ENCODE assay signal across 8 cellular contexts in genomic region chrX:154097003-154097596, GRCh38. TPM values are rescaled to one million over a fixed set of nuclear protein-coding genes. Genes with fewer than 3 reads are reported as not detected.
A peak's percentile ranks its signal among the peaks of the same experiment; 100 is the strongest.
DNase-seq lines count a peak whose midpoint lies in the region; TF ChIP-seq lines count a peak whose summit lies in the region.

No MANE protein-coding gene starts in this region.

- H3K27me3 ChIP-seq in MM.1S (replicated peaks; ENCODE audit: insufficient read depth, low read length) (no peaks in the 10 kb centered on the region), ascending aorta (no peaks in the 10 kb centered on the region)

- H3K36me3 ChIP-seq in MM.1S (replicated peaks; ENCODE audit: insufficient read depth, low read length) = no peaks in the 10 kb centered on the region
- no peaks in the 10 kb centered on the region for H3K36me3 ChIP-seq in ascending aorta

- peaks cover 31% of the 10 kb centered on the region for H4K20me1 ChIP-seq in MM.1S (ENCODE audit: insufficient read depth, low read length)

- H3K79me2 ChIP-seq in MM.1S (ENCODE audit: low read length) = peaks cover 47% of the 10 kb centered on the region

- H3K4me2 ChIP-seq in MM.1S (ENCODE audit: low read depth, low read length) = peak overlapping the region; percentile 61

- peak overlapping the region; percentile 64 for H3K4me3 ChIP-seq in MM.1S (ENCODE audit: low read length)
- peak overlapping the region; percentile 66 to 94 for H3K4me3 ChIP-seq in ascending aorta

- peaks cover 9% of the 10 kb centered on the region; the same call in 1 of the 2 replicates for H3K4me1 ChIP-seq in MM.1S (ENCODE audit: low read length)
- H3K4me1 ChIP-seq in ascending aorta = peaks cover 0 to 9% of the 10 kb centered on the region in 2 donors

- TF ChIP-seq CTCF in MM.1S (IDR thresholded peaks at IDR 0.05; ENCODE audit: low read length) (no peak), ascending aorta (IDR thresholded peaks at IDR 0.05) (no peak)

- H3K9me3 ChIP-seq in MM.1S (replicated peaks; ENCODE audit: insufficient read depth, low read length) (no peaks in the 10 kb centered on the region), ascending aorta (no peaks in the 10 kb centered on the region)

- H3K27ac ChIP-seq in MM.1S (ENCODE audit: low read length) = peak overlapping the region; percentile 34; the same call in 1 of the 2 replicates
- H3K27ac ChIP-seq in ascending aorta = peak overlapping the region; percentile 98 to 99

- DNase-seq in ELF-1 (ENCODE audit: low read depth, low spot score) = peak; percentile 72
- DNase-seq in H4 (ENCODE audit: low spot score) = peak; percentile 58
- peak; percentile 46 for DNase-seq in MM.1S
- DNase-seq in T-helper 22 cell (ENCODE audit: low read depth) = peak; percentile 60
- peak; percentile 26 to 79 for DNase-seq in ascending aorta (ENCODE audit: low spot score in 2 of 2)
- peak; percentile 79 for DNase-seq in hepatic stellate cell (ENCODE audit: low spot score)
- peak; percentile 60 for DNase-seq in retina
- no peak for DNase-seq in OCI-M2 (lab: John Stamatoyannopoulos, UW; ENCODE audit: unreplicated experiment)

- peak overlapping the region; percentile 44; the same call in 1 of the 2 replicates for H3K9ac ChIP-seq in MM.1S (ENCODE audit: low read length)

- no peak overlapping the region for H2AFZ ChIP-seq in MM.1S (ENCODE audit: low read length)

- intact Hi-C loops in ascending aorta (cut with DNase I) = loop anchor here (2.0 to 5.0 kb wide), 2 partner anchors 45 to 78 kb away; partner anchors contain the start of gene IRAK1

- peaks cover 2% of the 10 kb centered on the region; the same call in 1 of the 2 replicates for H3F3A ChIP-seq in MM.1S (ENCODE audit: insufficient read depth, low read length)

- H3K9me2 ChIP-seq in MM.1S (replicated peaks; ENCODE audit: insufficient read depth, low read length) = no peaks in the 10 kb centered on the region

RNA-seq across cellular contexts. Expression of gene MECP2, which starts 0.4 kb away (rescaled TPM):
- total RNA-seq in H4 (2014; rRNA removed; shearing (Covaris generic)) = 24.9 and 28.3 TPM in 2 replicates
- total RNA-seq in ascending aorta = 65.7 TPM

RNA-seq across cellular contexts. Expression of gene OPN1LW, which starts 46.9 kb away (rescaled TPM):
- not detected in 2 replicates for total RNA-seq in H4 (2014; rRNA removed; shearing (Covaris generic))
- not detected for total RNA-seq in ascending aorta
